Comparison of ENCODE assay signal across 19 cellular contexts in the genomic region with DNA sequence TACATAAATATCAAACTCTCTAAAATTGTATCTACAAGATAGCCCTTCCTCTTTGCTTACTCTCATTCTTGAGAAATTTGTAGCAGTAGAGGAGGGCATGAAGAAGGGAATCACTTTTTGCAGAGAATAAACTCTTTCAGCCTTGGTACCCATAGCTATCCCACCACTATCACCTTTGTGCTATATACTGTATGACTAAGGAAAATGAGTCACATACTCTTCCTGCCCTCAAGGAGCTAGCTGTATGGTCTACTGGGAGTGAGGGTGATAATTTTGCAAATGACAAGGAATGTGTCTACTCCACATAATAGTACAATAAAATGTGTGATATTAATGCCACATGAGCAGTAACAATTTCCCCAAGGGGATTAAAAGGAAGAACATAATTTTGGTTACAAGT.
DNase-seq lines count a peak whose midpoint lies in the region; ATAC-seq, FAIRE-seq and TF ChIP-seq lines count a peak whose summit lies in the region.
"Had no signal": no experiment of that assay in that cellular context is flagged by ENCODE, and none has a peak within 500 bp of the region (broad histone marks: within the 10 kb centered on the region; RNA-seq: fewer than 3 reads in every experiment).

No MANE protein-coding gene starts in this region.

- ATAC-seq in HG02973 (IDR thresholded peaks at IDR 0.05; ENCODE audit: unreplicated experiment) = no peak
- ATAC-seq: CD8-positive, alpha-beta T cell; GM12878; GM23338 had no signal

- no peaks in the 10 kb centered on the region for H3K27me3 ChIP-seq in bronchial epithelial cell (ENCODE audit: control insufficient read depth, insufficient read depth, low read length)
- H3K27me3 ChIP-seq: BLaER1 had no signal

- no peak overlapping the region for H3K4me3 ChIP-seq in bronchial epithelial cell (ENCODE audit: low read depth, low read length)
- H3K4me3 ChIP-seq: BLaER1, GM12878, GM23338, HAP-1 had no signal

- no peaks in the 10 kb centered on the region for H3K36me3 ChIP-seq in bronchial epithelial cell (ENCODE audit: control insufficient read depth, insufficient read depth, low read length)
- H3K36me3 ChIP-seq: BLaER1, HAP-1 had no signal

- DNase-seq in HT1080 (ENCODE audit: low read depth) (peak; percentile 71), RKO (ENCODE audit: low spot score) (peak; percentile 12), bronchial epithelial cell (ENCODE audit: low read depth) (peak; percentile 61), T-helper 9 cell (no peak), GOT3 (lab: John Stamatoyannopoulos, UW) (no peak)
- DNase-seq: Caco-2; CD4-positive, CD25-positive, alpha-beta regulatory T cell; CD8-positive, alpha-beta T cell; DMS153; EL; GDM1; HFFc6 had no signal

- TF ChIP-seq CTCF in bronchial epithelial cell (IDR thresholded peaks at IDR 0.05; ENCODE audit: insufficient read depth, low read length, severe bottlenecking) = no peak

- FAIRE-seq in bronchial epithelial cell (lab: Jason Lieb, UNC) = no peak
- FAIRE-seq: GM19239, H54 had no signal

Comparison
In these comparisons a context has a peak if more than half of its experiments do, and no peak if none do; other contexts are left out.
1. DNase-seq: peak in HT1080 (single experiment), RKO (single experiment) and bronchial epithelial cell (single experiment); none in T-helper 9 cell (single experiment) and GOT3 (single experiment).